ENCODE assay signal across 8 cellular contexts in the genomic region with DNA sequence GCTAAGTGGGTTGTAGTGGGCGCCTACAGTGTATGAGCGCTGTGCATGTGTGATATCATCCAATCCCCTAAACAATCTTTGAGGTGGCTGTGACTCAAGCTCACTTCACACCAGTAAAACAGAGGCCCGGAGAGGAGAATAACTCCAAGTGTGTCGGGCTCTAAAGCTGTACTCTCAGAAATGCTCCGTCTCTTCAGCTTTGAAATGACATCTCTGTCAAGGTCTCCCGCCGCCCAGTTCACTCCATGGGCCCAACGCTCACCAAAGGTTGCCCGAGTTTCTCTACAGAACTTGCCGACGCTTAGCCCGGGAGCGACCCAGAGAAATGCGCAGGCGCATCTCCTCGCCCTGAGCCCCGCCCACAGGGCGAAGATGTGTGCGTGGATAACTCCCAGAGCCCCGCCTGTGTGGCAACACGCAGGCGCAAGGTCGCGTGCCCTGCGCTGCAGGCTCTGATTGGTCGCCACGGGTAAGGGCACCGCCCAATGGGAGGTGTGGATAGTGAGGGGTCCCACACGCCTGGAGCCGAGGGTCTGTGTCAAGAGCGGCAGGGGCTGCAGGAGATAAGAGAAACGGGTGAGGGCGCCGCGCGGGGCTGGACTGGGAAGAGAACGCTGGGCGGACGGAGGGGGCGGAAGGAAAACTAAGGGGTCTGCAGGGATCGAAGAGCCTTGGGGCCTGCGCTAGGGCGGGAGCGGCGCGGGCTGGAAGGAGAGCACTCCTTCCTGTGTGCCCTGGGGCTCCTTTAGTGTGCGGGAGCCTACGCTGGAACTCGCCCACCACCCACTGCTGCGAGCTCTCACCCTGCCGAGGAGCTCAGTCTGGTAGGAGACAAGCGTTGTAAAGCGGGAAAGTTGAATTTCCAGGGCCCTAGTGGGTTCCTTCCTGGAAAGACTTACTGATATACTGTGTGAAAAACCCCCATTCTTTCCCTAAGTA. TPM values are rescaled to one million over a fixed set of nuclear protein-coding genes. Genes with fewer than 3 reads are reported as not detected.
A peak's percentile ranks its signal among the peaks of the same experiment; 100 is the strongest.
DNase-seq lines count a peak whose midpoint lies in the region; ATAC-seq and TF ChIP-seq lines count a peak whose summit lies in the region.

A gene with protein sequence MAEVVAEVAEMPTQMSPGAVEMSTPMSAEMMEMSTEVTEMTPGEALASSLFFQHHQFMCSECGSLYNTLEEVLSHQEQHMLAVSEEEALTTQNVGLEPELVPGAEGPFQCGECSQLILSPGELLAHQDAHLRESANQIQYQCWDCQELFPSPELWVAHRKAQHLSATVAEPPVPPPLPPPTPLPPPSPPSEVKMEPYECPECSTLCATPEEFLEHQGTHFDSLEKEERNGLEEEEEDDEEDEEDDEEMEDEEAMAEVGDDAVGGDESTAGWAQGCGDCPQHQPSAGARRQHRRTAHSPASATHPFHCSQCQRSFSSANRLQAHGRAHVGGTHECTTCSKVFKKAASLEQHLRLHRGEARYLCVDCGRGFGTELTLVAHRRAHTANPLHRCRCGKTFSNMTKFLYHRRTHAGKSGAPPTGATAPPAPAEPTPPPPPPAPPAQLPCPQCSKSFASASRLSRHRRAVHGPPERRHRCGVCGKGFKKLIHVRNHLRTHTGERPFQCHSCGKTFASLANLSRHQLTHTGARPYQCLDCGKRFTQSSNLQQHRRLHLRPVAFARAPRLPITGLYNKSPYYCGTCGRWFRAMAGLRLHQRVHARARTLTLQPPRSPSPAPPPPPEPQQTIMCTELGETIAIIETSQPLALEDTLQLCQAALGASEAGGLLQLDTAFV (plus strand): TSS at position 501 of the 939 bp plus-strand sequence. CDS start 4,092 bp downstream, outside the sequence.

- peak; percentile 95 for DNase-seq in NCI-H748 treated with DMSO at 0.1 percent for 48 hours (lab: John Stamatoyannopoulos, UW)
- DNase-seq in activated CD4-positive, alpha-beta T cell treated with anti-CD3 and anti-CD28 coated beads, Interleukin-2, amount 50 U/mL, for 1 hour = peak; percentile 95
- peak; percentile 95 for DNase-seq in dedifferentiated amniotic fluid mesenchymal stem cell (ENCODE audit: extremely low spot score)
- DNase-seq in left lobe of liver (ENCODE audit: low spot score) = peak; percentile 98
- DNase-seq in stimulated activated CD4-positive, alpha-beta T cell treated with anti-CD3 and anti-CD28 coated beads, Interleukin-2, amount 100 ng/mL, for 24 hours = peak; percentile 97

- TF ChIP-seq CTCF in C4-2B (conservative IDR thresholded peaks at IDR 0.05) = no peak

- H3K27ac ChIP-seq in C4-2B = peak within 1 kb of the TSS; percentile 90

- ATAC-seq in GM19395 (IDR thresholded peaks at IDR 0.05; ENCODE audit: unreplicated experiment) (peak; percentile 74), HG03558 (IDR thresholded peaks at IDR 0.05; ENCODE audit: extremely low read depth, unreplicated experiment) (peak; percentile 40), left lobe of liver (peak; percentile 85)

RNA-seq across cellular contexts. Expression of the gene that starts here (rescaled TPM):
- 5.3 TPM for total RNA-seq in left lobe of liver

Comparison
In these comparisons a context has a peak if more than half of its experiments do, and no peak if none do; other contexts are left out.
1. Peak in every context shown above with its lines: DNase-seq, ATAC-seq and H3K27ac ChIP-seq.